1 cellular context compared by ENCODE assay signal in the genomic region with DNA sequence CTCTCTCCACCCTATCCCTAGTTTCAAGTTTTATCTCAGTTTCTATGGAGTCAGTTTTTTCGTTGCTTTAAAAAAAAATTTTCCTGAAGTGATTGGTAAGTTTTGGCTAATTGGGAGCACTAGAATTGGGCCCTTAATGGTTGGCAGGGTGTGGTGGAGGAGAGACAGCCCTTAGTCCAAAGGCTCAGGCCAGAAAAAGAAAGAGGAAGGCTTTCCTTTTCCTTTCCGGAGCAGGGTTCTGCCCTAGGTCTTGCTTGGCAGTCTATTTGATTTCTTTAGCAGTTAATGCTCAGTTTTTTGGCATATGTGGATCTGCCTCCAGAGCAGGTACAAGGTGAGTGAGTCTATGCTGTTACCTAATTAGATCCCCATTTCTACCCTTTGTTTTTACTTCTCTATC.
TF ChIP-seq lines count a peak whose summit lies in the region.

No MANE protein-coding gene starts in this region.

TF ChIP-seq in GM23338, 12 proteins besides CTCF, POLR2A, EP300 and RAD21:
- no peak for TF ChIP-seq CREB1 (CRISPR knock-in tag; IDR thresholded peaks at IDR 0.05; ENCODE audit: low read depth)
- TF ChIP-seq, protein P1, sequence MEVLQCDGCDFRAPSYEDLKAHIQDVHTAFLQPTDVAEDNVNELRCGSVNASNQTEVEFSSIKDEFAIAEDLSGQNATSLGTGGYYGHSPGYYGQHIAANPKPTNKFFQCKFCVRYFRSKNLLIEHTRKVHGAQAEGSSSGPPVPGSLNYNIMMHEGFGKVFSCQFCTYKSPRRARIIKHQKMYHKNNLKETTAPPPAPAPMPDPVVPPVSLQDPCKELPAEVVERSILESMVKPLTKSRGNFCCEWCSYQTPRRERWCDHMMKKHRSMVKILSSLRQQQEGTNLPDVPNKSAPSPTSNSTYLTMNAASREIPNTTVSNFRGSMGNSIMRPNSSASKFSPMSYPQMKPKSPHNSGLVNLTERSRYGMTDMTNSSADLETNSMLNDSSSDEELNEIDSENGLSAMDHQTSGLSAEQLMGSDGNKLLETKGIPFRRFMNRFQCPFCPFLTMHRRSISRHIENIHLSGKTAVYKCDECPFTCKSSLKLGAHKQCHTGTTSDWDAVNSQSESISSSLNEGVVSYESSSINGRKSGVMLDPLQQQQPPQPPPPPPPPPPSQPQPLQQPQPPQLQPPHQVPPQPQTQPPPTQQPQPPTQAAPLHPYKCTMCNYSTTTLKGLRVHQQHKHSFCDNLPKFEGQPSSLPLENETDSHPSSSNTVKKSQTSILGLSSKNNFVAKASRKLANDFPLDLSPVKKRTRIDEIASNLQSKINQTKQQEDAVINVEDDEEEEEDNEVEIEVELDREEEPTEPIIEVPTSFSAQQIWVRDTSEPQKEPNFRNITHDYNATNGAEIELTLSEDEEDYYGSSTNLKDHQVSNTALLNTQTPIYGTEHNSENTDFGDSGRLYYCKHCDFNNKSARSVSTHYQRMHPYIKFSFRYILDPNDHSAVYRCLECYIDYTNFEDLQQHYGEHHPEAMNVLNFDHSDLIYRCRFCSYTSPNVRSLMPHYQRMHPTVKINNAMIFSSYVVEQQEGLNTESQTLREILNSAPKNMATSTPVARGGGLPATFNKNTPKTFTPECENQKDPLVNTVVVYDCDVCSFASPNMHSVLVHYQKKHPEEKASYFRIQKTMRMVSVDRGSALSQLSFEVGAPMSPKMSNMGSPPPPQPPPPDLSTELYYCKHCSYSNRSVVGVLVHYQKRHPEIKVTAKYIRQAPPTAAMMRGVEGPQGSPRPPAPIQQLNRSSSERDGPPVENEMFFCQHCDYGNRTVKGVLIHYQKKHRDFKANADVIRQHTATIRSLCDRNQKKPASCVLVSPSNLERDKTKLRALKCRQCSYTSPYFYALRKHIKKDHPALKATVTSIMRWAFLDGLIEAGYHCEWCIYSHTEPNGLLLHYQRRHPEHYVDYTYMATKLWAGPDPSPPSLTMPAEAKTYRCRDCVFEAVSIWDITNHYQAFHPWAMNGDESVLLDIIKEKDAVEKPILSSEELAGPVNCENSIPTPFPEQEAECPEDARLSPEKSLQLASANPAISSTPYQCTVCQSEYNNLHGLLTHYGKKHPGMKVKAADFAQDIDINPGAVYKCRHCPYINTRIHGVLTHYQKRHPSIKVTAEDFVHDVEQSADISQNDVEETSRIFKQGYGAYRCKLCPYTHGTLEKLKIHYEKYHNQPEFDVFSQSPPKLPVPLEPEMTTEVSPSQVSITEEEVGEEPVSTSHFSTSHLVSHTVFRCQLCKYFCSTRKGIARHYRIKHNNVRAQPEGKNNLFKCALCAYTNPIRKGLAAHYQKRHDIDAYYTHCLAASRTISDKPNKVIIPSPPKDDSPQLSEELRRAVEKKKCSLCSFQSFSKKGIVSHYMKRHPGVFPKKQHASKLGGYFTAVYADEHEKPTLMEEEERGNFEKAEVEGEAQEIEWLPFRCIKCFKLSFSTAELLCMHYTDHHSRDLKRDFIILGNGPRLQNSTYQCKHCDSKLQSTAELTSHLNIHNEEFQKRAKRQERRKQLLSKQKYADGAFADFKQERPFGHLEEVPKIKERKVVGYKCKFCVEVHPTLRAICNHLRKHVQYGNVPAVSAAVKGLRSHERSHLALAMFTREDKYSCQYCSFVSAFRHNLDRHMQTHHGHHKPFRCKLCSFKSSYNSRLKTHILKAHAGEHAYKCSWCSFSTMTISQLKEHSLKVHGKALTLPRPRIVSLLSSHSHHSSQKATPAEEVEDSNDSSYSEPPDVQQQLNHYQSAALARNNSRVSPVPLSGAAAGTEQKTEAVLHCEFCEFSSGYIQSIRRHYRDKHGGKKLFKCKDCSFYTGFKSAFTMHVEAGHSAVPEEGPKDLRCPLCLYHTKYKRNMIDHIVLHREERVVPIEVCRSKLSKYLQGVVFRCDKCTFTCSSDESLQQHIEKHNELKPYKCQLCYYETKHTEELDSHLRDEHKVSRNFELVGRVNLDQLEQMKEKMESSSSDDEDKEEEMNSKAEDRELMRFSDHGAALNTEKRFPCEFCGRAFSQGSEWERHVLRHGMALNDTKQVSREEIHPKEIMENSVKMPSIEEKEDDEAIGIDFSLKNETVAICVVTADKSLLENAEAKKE (CRISPR knock-in tag; IDR thresholded peaks at IDR 0.05), result no peak
- TF ChIP-seq, protein P2, sequence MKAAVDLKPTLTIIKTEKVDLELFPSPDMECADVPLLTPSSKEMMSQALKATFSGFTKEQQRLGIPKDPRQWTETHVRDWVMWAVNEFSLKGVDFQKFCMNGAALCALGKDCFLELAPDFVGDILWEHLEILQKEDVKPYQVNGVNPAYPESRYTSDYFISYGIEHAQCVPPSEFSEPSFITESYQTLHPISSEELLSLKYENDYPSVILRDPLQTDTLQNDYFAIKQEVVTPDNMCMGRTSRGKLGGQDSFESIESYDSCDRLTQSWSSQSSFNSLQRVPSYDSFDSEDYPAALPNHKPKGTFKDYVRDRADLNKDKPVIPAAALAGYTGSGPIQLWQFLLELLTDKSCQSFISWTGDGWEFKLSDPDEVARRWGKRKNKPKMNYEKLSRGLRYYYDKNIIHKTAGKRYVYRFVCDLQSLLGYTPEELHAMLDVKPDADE (IDR thresholded peaks at IDR 0.05), result no peak
- no peak for TF ChIP-seq STAT1 (IDR thresholded peaks at IDR 0.05; ENCODE audit: unreplicated experiment)
- TF ChIP-seq, protein P3, sequence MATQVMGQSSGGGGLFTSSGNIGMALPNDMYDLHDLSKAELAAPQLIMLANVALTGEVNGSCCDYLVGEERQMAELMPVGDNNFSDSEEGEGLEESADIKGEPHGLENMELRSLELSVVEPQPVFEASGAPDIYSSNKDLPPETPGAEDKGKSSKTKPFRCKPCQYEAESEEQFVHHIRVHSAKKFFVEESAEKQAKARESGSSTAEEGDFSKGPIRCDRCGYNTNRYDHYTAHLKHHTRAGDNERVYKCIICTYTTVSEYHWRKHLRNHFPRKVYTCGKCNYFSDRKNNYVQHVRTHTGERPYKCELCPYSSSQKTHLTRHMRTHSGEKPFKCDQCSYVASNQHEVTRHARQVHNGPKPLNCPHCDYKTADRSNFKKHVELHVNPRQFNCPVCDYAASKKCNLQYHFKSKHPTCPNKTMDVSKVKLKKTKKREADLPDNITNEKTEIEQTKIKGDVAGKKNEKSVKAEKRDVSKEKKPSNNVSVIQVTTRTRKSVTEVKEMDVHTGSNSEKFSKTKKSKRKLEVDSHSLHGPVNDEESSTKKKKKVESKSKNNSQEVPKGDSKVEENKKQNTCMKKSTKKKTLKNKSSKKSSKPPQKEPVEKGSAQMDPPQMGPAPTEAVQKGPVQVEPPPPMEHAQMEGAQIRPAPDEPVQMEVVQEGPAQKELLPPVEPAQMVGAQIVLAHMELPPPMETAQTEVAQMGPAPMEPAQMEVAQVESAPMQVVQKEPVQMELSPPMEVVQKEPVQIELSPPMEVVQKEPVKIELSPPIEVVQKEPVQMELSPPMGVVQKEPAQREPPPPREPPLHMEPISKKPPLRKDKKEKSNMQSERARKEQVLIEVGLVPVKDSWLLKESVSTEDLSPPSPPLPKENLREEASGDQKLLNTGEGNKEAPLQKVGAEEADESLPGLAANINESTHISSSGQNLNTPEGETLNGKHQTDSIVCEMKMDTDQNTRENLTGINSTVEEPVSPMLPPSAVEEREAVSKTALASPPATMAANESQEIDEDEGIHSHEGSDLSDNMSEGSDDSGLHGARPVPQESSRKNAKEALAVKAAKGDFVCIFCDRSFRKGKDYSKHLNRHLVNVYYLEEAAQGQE (IDR thresholded peaks at IDR 0.05; ENCODE audit: unreplicated experiment), result no peak
- no peak for TF ChIP-seq ZNF331 (CRISPR knock-in tag; IDR thresholded peaks at IDR 0.05; ENCODE audit: low read depth)
- TF ChIP-seq EZH2 (IDR thresholded peaks at IDR 0.05; ENCODE audit: low read depth, unreplicated experiment), result no peak
- no peak for TF ChIP-seq EZH2phosphoT487 (IDR thresholded peaks at IDR 0.05; ENCODE audit: unreplicated experiment)
- TF ChIP-seq JUNB (IDR thresholded peaks at IDR 0.05; ENCODE audit: unreplicated experiment), result no peak
